ENCODE assay signal across 9 cellular contexts in genomic region chr9:113808391-113809191, GRCh38.
A peak's percentile ranks its signal among the peaks of the same experiment; 100 is the strongest.
DNase-seq lines count a peak whose midpoint lies in the region; ATAC-seq and TF ChIP-seq lines count a peak whose summit lies in the region.
"Had no signal": no experiment of that assay in that cellular context is flagged by ENCODE, and none has a peak within 500 bp of the region (broad histone marks: within the 10 kb centered on the region; RNA-seq: fewer than 3 reads in every experiment).

No MANE protein-coding gene starts in this region.

- H3K36me3 ChIP-seq in endodermal cell (ENCODE audit: control insufficient read depth, insufficient read depth, low read length) = no peaks in the 10 kb centered on the region

- DNase-seq in HFFc6 = peak; percentile 68
- peak; percentile 86 for DNase-seq in amniotic epithelial cell (ENCODE audit: low read depth)
- peak; percentile 52 for DNase-seq in left cardiac atrium
- DNase-seq in stromal cell of bone marrow (ENCODE audit: low read depth) = peak; percentile 78
- DNase-seq in mesenteric fat pad (ENCODE audit: low spot score) = no peak
- no peak for DNase-seq in NCI-H187 treated with DMSO at 0.1 percent for 48 hours (lab: John Stamatoyannopoulos, UW)
- no peak for DNase-seq in endodermal cell
- DNase-seq: activated CD4-positive, alpha-beta T cell treated with anti-CD3 and anti-CD28 coated beads, Interleukin-2, amount 10 ng/mL, durations not matched to agents 7 days and 5 days had no signal

- H3K9me3 Mint-ChIP-seq in HFFc6 (no peaks in the 10 kb centered on the region), endodermal cell (no peaks in the 10 kb centered on the region)
- H3K9me3 Mint-ChIP-seq: activated CD4-positive, alpha-beta T cell treated with anti-CD3 and anti-CD28 coated beads, Interleukin-2, amount 10 ng/mL, durations not matched to agents 7 days and 5 days had no signal

- TF ChIP-seq CTCF in HFFc6 (IDR thresholded peaks at IDR 0.05) = no peak
- TF ChIP-seq CTCF in endodermal cell (conservative IDR thresholded peaks at IDR 0.05) = no peak

- ATAC-seq in left cardiac atrium (peak; percentile 84 to 91), GM21529 (IDR thresholded peaks at IDR 0.05; ENCODE audit: unreplicated experiment) (no peak)

- H3K9me3 ChIP-seq in endodermal cell (ENCODE audit: control insufficient read depth, low read length) = no peaks in the 10 kb centered on the region

- H3K27me3 ChIP-seq in endodermal cell (ENCODE audit: control insufficient read depth, insufficient read depth, low read length, poor library complexity, severe bottlenecking) = no peaks in the 10 kb centered on the region

- no peaks in the 10 kb centered on the region for H3K4me1 ChIP-seq in endodermal cell (ENCODE audit: control insufficient read depth, insufficient read depth, low read length)

- H3K9ac ChIP-seq in endodermal cell (ENCODE audit: extremely low read depth, low read length, poor library complexity, severe bottlenecking) = no peak overlapping the region

- H3K4me3 Mint-ChIP-seq in HFFc6 (no peak overlapping the region), endodermal cell (no peak overlapping the region)
- H3K4me3 Mint-ChIP-seq: activated CD4-positive, alpha-beta T cell treated with anti-CD3 and anti-CD28 coated beads, Interleukin-2, amount 10 ng/mL, durations not matched to agents 7 days and 5 days had no signal

- H3K27ac Mint-ChIP-seq in HFFc6 (no peak overlapping the region), endodermal cell (no peak overlapping the region)
- H3K27ac Mint-ChIP-seq: activated CD4-positive, alpha-beta T cell treated with anti-CD3 and anti-CD28 coated beads, Interleukin-2, amount 10 ng/mL, durations not matched to agents 7 days and 5 days had no signal

- intact Hi-C loops in left cardiac atrium (cut with DNase I) = loop anchor here (5.0 to 10.0 kb wide), 2 partner anchors 166 to 224 kb away; no protein-coding TSS in a partner anchor

- H3K27me3 Mint-ChIP-seq in HFFc6 (ENCODE audit: insufficient read depth) (peaks cover 9% of the 10 kb centered on the region; the same call in 1 of the 2 replicates), endodermal cell (ENCODE audit: insufficient read depth) (no peaks in the 10 kb centered on the region)

- H3K4me3 ChIP-seq in endodermal cell (ENCODE audit: low read length) = no peak overlapping the region

- no peak overlapping the region for H3K27ac ChIP-seq in endodermal cell (ENCODE audit: low read depth, low read length)

- H3K4me1 Mint-ChIP-seq in HFFc6 (ENCODE audit: low read depth) (peaks cover 19% of the 10 kb centered on the region), endodermal cell (peaks cover 2% of the 10 kb centered on the region)

- 88 to 90% methylated on average over 4 to 6 of the region's 6 CpGs for WGBS in endodermal cell (ENCODE audit: insufficient coverage in 1 of 2, insufficient read length in 1 of 2), 2 experiments

- H3K36me3 Mint-ChIP-seq in HFFc6 (ENCODE audit: low read depth) (no peaks in the 10 kb centered on the region), endodermal cell (ENCODE audit: low read depth) (no peaks in the 10 kb centered on the region)

Comparison
In these comparisons a context has a peak if more than half of its experiments do, and no peak if none do; other contexts are left out.
1. DNase-seq: peak in HFFc6 (single experiment), amniotic epithelial cell (single experiment), left cardiac atrium (single experiment) and stromal cell of bone marrow (single experiment); none in mesenteric fat pad (single experiment), NCI-H187 treated with DMSO at 0.1 percent for 48 hours (single experiment) and endodermal cell (single experiment).